1 cellular context compared by ENCODE assay signal in genomic region chr2:27320958-27321543, GRCh38.
TF ChIP-seq lines count a peak whose summit lies in the region.

No MANE protein-coding gene starts in this region.

TF ChIP-seq in K562, 482 proteins besides CTCF, POLR2A, EP300 and RAD21 (continued from another document and continues in another):
- TF ChIP-seq SMAD1 (IDR thresholded peaks at IDR 0.05; ENCODE audit: low read depth, low read length, partially characterized antibody) (no peak), ZNF77 (CRISPR knock-in tag; IDR thresholded peaks at IDR 0.05) (no peak), MCM5 (IDR thresholded peaks at IDR 0.05; ENCODE audit: low read depth) (no peak), TAF15 (IDR thresholded peaks at IDR 0.05; ENCODE audit: low read depth, low read length) (no peak), HIVEP1 (CRISPR knock-in tag; IDR thresholded peaks at IDR 0.05) (no peak), ZNF395 (CRISPR knock-in tag; IDR thresholded peaks at IDR 0.05) (no peak), EP400 (IDR thresholded peaks at IDR 0.05) (peak; percentile 66), ZNF407 (IDR thresholded peaks at IDR 0.05; ENCODE audit: low read depth) (no peak), AFF1 (IDR thresholded peaks at IDR 0.05; ENCODE audit: low read depth in 1 of 2, partially characterized antibody in 2 of 2) (peak in 1 of 2 experiments; percentile 10), ZNF384 (IDR thresholded peaks at IDR 0.05; ENCODE audit: low read depth, low read length) (0 out of 2 replicates have a peak, but pooled peaks have one; percentile 12), KAT8 (IDR thresholded peaks at IDR 0.05; ENCODE audit: low read depth) (no peak), TEAD2 (tag; IDR thresholded peaks at IDR 0.05) (no peak), ZFPM2 (CRISPR knock-in tag; IDR thresholded peaks at IDR 0.05) (no peak), TAF9B (IDR thresholded peaks at IDR 0.05; ENCODE audit: partially characterized antibody) (peak; percentile 51), DLX4 (CRISPR knock-in tag; IDR thresholded peaks at IDR 0.05) (no peak), ZBTB7A (IDR thresholded peaks at IDR 0.05; ENCODE audit: borderline replicate concordance, control insufficient read depth, low read depth, low read length) (no peak), TSHZ1 (CRISPR knock-in tag; IDR thresholded peaks at IDR 0.05) (no peak), ZSCAN29 (IDR thresholded peaks at IDR 0.05) (no peak), FIP1L1 (IDR thresholded peaks at IDR 0.05; ENCODE audit: low read depth, low read length, poor library complexity, severe bottlenecking) (no peak), HLTF (IDR thresholded peaks at IDR 0.05) (no peak), BRD4 (IDR thresholded peaks at IDR 0.05) (no peak), FOSL1 (tag; conservative IDR thresholded peaks at IDR 0.05) (peak; percentile 100), ZNF121 (CRISPR knock-in tag; conservative IDR thresholded peaks at IDR 0.05) (no peak), HDAC1 (IDR thresholded peaks at IDR 0.05) (peak in 1 of 2 experiments; percentile 62; a peak in 1 of 4 replicates), USF2 (CRISPR knock-in tag; IDR thresholded peaks at IDR 0.05) (no peak), ERF (CRISPR knock-in tag; IDR thresholded peaks at IDR 0.05) (no peak), ZNF644 (tag; IDR thresholded peaks at IDR 0.05; ENCODE audit: low read depth) (no peak), THRA (IDR thresholded peaks at IDR 0.05) (no peak), ZNF263 (CRISPR knock-in tag; IDR thresholded peaks at IDR 0.05; ENCODE audit: borderline replicate concordance) (no peak), RBM14 (IDR thresholded peaks at IDR 0.05; ENCODE audit: borderline replicate concordance, insufficient read depth, low read depth, low read length) (no peak), NR2C2 (CRISPR knock-in tag; IDR thresholded peaks at IDR 0.05) (no peak), NR2C2 (tag; IDR thresholded peaks at IDR 0.05) (peak; percentile 46; the same call in 1 of the 2 replicates), MYNN (IDR thresholded peaks at IDR 0.05) (peak; percentile 68; the same call in 1 of the 2 replicates), MYNN (CRISPR knock-in tag; IDR thresholded peaks at IDR 0.05) (no peak), CHD2 (IDR thresholded peaks at IDR 0.05; ENCODE audit: low read depth, low read length) (no peak), SETDB1 (IDR thresholded peaks at IDR 0.05; ENCODE audit: low read length) (no peak), SMARCB1 (IDR thresholded peaks at IDR 0.05; ENCODE audit: insufficient read length, low read depth) (no peak), ZNF212 (CRISPR knock-in tag; IDR thresholded peaks at IDR 0.05) (no peak), RBM15 (IDR thresholded peaks at IDR 0.05; ENCODE audit: insufficient read depth, low read length) (no peak), NFIX (CRISPR knock-in tag; IDR thresholded peaks at IDR 0.05; ENCODE audit: low read depth) (no peak), HINFP (tag; conservative IDR thresholded peaks at IDR 0.05; ENCODE audit: low read depth) (peak; percentile 60; the same call in 1 of the 2 replicates)
